8 cellular contexts compared by ENCODE assay signal in the genomic region with DNA sequence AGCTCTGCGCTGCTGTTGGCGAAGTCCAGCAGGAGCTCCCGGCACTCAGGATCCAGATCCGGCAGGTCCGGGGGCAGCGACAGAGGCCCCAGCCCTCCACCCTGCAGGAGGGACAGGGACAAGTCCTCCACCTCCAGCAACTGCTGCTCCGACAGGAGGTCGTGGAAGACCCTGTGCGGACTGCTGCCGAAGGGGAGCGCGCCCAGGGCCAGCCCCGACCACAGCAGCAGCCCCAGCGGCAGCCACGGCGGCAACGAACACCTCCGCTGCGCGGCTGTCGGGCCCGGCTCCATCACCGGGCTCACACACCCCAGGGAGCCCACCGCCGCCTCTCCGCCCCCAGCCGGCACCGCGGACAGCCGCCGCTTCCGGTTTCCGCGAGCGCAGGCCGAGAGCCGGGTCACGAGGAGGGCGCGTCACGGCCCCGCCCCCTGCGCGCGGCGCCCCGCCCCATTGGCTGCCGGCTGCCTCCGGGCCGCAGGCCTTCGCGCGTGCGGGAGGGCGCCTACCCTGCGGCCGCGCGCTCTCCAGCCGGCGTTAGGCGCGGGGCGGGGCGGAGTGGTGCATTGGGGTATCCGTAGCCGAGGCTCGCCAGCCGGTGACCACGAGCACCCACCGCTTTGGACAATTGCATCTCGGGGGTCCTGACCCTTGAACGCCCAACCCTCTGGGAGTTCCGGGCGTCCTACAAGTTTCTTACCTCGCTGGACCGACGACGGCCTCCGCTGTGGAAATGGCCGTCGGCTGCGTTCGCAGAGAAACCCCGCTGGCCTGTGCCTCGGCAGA. TPM values are rescaled to one million over a fixed set of nuclear protein-coding genes. Genes with fewer than 3 reads are reported as not detected.
DNase-seq lines count a peak whose midpoint lies in the region; ATAC-seq and TF ChIP-seq lines count a peak whose summit lies in the region.

A gene with protein sequence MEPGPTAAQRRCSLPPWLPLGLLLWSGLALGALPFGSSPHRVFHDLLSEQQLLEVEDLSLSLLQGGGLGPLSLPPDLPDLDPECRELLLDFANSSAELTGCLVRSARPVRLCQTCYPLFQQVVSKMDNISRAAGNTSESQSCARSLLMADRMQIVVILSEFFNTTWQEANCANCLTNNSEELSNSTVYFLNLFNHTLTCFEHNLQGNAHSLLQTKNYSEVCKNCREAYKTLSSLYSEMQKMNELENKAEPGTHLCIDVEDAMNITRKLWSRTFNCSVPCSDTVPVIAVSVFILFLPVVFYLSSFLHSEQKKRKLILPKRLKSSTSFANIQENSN (minus strand): TSS at position 383 of the 786 bp plus-strand sequence. CDS start 90 bp downstream, at position 293.

- peak within 1 kb of the TSS; percentile 86 for H3K4me3 ChIP-seq in AG09309 (ENCODE audit: control insufficient read depth, low read depth, low read length)
- peak within 1 kb of the TSS; percentile 72 for H3K4me3 ChIP-seq in kidney epithelial cell (ENCODE audit: low read depth, low read length)

- H3K36me3 ChIP-seq in kidney epithelial cell (ENCODE audit: control insufficient read depth, insufficient read depth, low read length), result no peaks in the 10 kb centered on the region

- peak; percentile 97 for ATAC-seq in GM19023 (IDR thresholded peaks at IDR 0.05; ENCODE audit: unreplicated experiment)
- ATAC-seq in HG03196 (IDR thresholded peaks at IDR 0.05; ENCODE audit: unreplicated experiment), result peak; percentile 94

- DNase-seq in AG09309 (ENCODE audit: low read depth), result peak; percentile 23
- peak; percentile 69 for DNase-seq in NCI-H460 (ENCODE audit: extremely low read depth, low read depth)
- peak; percentile 90 for DNase-seq in activated CD4-positive, alpha-beta T cell treated with anti-CD3 and anti-CD28 coated beads for 1 hour
- DNase-seq in cerebellar nuclear complex (lab: John Stamatoyannopoulos, UW), result peak; percentile 18 to 29
- peak; percentile 39 for DNase-seq in kidney epithelial cell (ENCODE audit: low read depth)
- DNase-seq in stimulated activated CD4-positive, alpha-beta T cell treated with anti-CD3 and anti-CD28 coated beads, Interleukin-1b, Interleukin-23, amount 100 ng/mL, for 1 hour (ENCODE audit: low read depth in 2 of 2), result peak; percentile 81 to 93

- no peaks in the 10 kb centered on the region for H3K27me3 ChIP-seq in kidney epithelial cell (ENCODE audit: control insufficient read depth, insufficient read depth, low read length)

- TF ChIP-seq CTCF in AG09309 (IDR thresholded peaks at IDR 0.05; ENCODE audit: control insufficient read depth, insufficient read depth, low read depth, low read length, missing control alignments) (no peak), kidney epithelial cell (IDR thresholded peaks at IDR 0.05; ENCODE audit: insufficient read depth, low read length, poor library complexity, severe bottlenecking) (no peak)

RNA-seq across cellular contexts. Expression of the gene that starts here (rescaled TPM):
- total RNA-seq in NCI-H460 (2014; rRNA removed; shearing (Covaris generic)), result 34.2 and 43.0 TPM in 2 replicates
- 71.7 and 75.0 TPM in 2 replicates for polyA plus RNA-seq in NCI-H460 (2014; cell fraction: nucleus; rRNA removed)
- 30.0 and 77.3 TPM in 2 replicates for total RNA-seq in kidney epithelial cell

Comparison
In these comparisons a context has a peak if more than half of its experiments do, and no peak if none do; other contexts are left out.
1. Peak in every context shown above with its lines: DNase-seq, ATAC-seq and H3K4me3 ChIP-seq.
2. DNase-seq: peak in every context shown above with its lines; median percentile 90 in activated CD4-positive, alpha-beta T cell treated with anti-CD3 and anti-CD28 coated beads for 1 hour; 87 in stimulated activated CD4-positive, alpha-beta T cell treated with anti-CD3 and anti-CD28 coated beads, Interleukin-1b, Interleukin-23, amount 100 ng/mL, for 1 hour; 69 in NCI-H460; 39 in kidney epithelial cell; 24 in cerebellar nuclear complex; 23 in AG09309.